In the genomic region with DNA sequence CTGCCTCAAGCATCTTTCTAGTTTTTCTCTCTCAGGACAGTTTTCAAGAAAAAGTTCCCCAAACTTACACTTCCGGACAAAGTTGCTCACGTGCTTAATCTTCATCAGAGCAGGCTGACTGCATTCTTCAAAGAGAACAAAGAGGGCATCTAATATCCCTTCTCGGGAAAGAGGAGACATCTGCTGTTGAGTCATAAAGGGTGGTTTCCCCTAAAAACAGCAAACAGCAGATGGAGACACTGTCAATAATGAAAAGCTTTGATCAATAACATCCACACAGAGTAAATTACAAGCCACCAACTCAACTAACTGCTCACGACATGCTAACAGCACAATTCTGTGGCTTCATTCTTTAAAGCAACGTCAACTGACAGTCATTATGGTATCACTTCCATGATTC, we compare ENCODE assay signal across 13 cellular contexts. TPM values are rescaled to one million over a fixed set of nuclear protein-coding genes. Genes with fewer than 3 reads are reported as not detected.
DNase-seq lines count a peak whose midpoint lies in the region; ATAC-seq and TF ChIP-seq lines count a peak whose summit lies in the region.
"Had no signal": no experiment of that assay in that cellular context is flagged by ENCODE, and none has a peak within 500 bp of the region (broad histone marks: within the 10 kb centered on the region; RNA-seq: fewer than 3 reads in every experiment).

No MANE protein-coding gene starts in this region.

- 88 to 93% methylated on average over 5 of the region's 5 CpGs for WGBS in gastroesophageal sphincter (ENCODE audit: low coverage in 1 of 2), 2 donors

- DNase-seq in NCI-H146 (lab: John Stamatoyannopoulos, UW) (peak; percentile 25), NCI-H146 treated with DMSO at 0.1 percent for 48 hours (lab: John Stamatoyannopoulos, UW; ENCODE audit: unreplicated experiment) (no peak), SW480 (ENCODE audit: low spot score) (peak; percentile 37), fibroblast of mammary gland (ENCODE audit: low read depth) (peak; percentile 75), OCI-LY7 (ENCODE audit: low spot score) (no peak), activated gamma-delta T cell treated with Interleukin-2 at 50 U/mL for 16 hours (no peak)
- DNase-seq: occipital lobe, testis had no signal

- H3K4me1 ChIP-seq in skeletal muscle satellite cell (ENCODE audit: control insufficient read depth, insufficient read depth, low read length) (peaks cover 18% of the 10 kb centered on the region), OCI-LY7 (ENCODE audit: insufficient read depth, low read length, poor library complexity, severe bottlenecking) (no peaks in the 10 kb centered on the region), gastroesophageal sphincter (no peaks in the 10 kb centered on the region)
- H3K4me1 ChIP-seq: testis had no signal

- no peaks in the 10 kb centered on the region for H3K79me2 ChIP-seq in OCI-LY7 (ENCODE audit: insufficient read depth, low read depth, low read length)

- no TSS peak for BruUV-seq in OCI-LY7 (replicated peaks; lab: Mats Ljungman, UMichigan)

- peaks cover 12% of the 10 kb centered on the region for H3K36me3 ChIP-seq in skeletal muscle satellite cell (ENCODE audit: insufficient read depth, low read length)
- peaks cover 92% of the 10 kb centered on the region for H3K36me3 ChIP-seq in OCI-LY7 (ENCODE audit: insufficient read depth, low read length)
- H3K36me3 ChIP-seq in gastroesophageal sphincter, result no peaks in the 10 kb centered on the region

- peak overlapping the region; percentile 37 for H3K9ac ChIP-seq in skeletal muscle satellite cell (ENCODE audit: low read depth, low read length)

- peak overlapping the region; percentile 27 for H3K4me2 ChIP-seq in skeletal muscle satellite cell (ENCODE audit: low read length)
- no peak overlapping the region for H3K4me2 ChIP-seq in OCI-LY7 (ENCODE audit: low read length)

- no peak overlapping the region for H3K27ac ChIP-seq in OCI-LY7 (ENCODE audit: low read depth, low read length, poor library complexity, severe bottlenecking)
- H3K27ac ChIP-seq in gastroesophageal sphincter, result no peak overlapping the region
- H3K27ac ChIP-seq: 22Rv1, HL-60, testis had no signal

- no peak overlapping the region for H2AFZ ChIP-seq in OCI-LY7 (ENCODE audit: low read length)

- TF ChIP-seq POLR2A in gastroesophageal sphincter (IDR thresholded peaks at IDR 0.05), result no peak

- no peaks in the 10 kb centered on the region for H3K9me2 ChIP-seq in OCI-LY7 (ENCODE audit: insufficient read depth, low read length)

- TF ChIP-seq CTCF in fibroblast of mammary gland (conservative IDR thresholded peaks at IDR 0.05; ENCODE audit: control insufficient read depth, insufficient read depth, low read depth, low read length), result no peak
- no peak for TF ChIP-seq CTCF in OCI-LY7 (conservative IDR thresholded peaks at IDR 0.05; ENCODE audit: low read length)
- no peak for TF ChIP-seq CTCF in gastroesophageal sphincter (IDR thresholded peaks at IDR 0.05)

- POLR2A ChIA-PET in OCI-LY7 (lab: Charles Lee), result no interaction called here

- H3K27me3 ChIP-seq in skeletal muscle satellite cell (ENCODE audit: control insufficient read depth, insufficient read depth, low read length) (no peaks in the 10 kb centered on the region), gastroesophageal sphincter (no peaks in the 10 kb centered on the region)
- H3K27me3 ChIP-seq: testis had no signal

- CTCF ChIA-PET in OCI-LY7 (lab: Charles Lee; ENCODE audit: unreplicated experiment), result no interaction called here

- no peak for ATAC-seq in gastroesophageal sphincter
- ATAC-seq: WTC11 had no signal

- intact Hi-C loops in OCI-LY7 (cut with micrococcal nuclease; ENCODE audit: unreplicated experiment), result no loop called here

- no peak for TF ChIP-seq EP300 in gastroesophageal sphincter (IDR thresholded peaks at IDR 0.05)

- H3K4me3 ChIP-seq in fibroblast of mammary gland (ENCODE audit: control insufficient read depth, low read depth, low read length), result no peak overlapping the region
- peak overlapping the region; percentile 22 for H3K4me3 ChIP-seq in skeletal muscle satellite cell (ENCODE audit: low read length)
- H3K4me3 ChIP-seq in OCI-LY7 (ENCODE audit: low read depth, low read length, poor library complexity, severe bottlenecking), result no peak overlapping the region
- H3K4me3 ChIP-seq in gastroesophageal sphincter, result no peak overlapping the region
- H3K4me3 ChIP-seq: testis had no signal

- no peaks in the 10 kb centered on the region for H3K9me3 ChIP-seq in skeletal muscle satellite cell (replicated peaks; ENCODE audit: low read length)
- no peaks in the 10 kb centered on the region for H3K9me3 ChIP-seq in OCI-LY7 (ENCODE audit: low read length)
- no peaks in the 10 kb centered on the region for H3K9me3 ChIP-seq in gastroesophageal sphincter
- H3K9me3 ChIP-seq: testis had no signal

- no peaks in the 10 kb centered on the region for H4K20me1 ChIP-seq in OCI-LY7 (ENCODE audit: insufficient read depth, low read length)

RNA-seq across cellular contexts. Expression of a gene that starts 8.1 kb away (rescaled TPM):
- 13.2 and 19.0 TPM in 2 replicates for total RNA-seq in skeletal muscle satellite cell (2012; rRNA removed)
- total RNA-seq in OCI-LY7 (2014; rRNA removed; shearing (Covaris generic)), result 33.4 and 74.4 TPM in 2 replicates
- total RNA-seq in OCI-LY7 (2022), result 90.1 and 117 TPM in 2 replicates
- total RNA-seq in gastroesophageal sphincter, result 1 to 10 TPM; 3.8 to 9.7 (median 6.6) TPM

Comparison
In these comparisons a context has a peak if more than half of its experiments do, and no peak if none do; other contexts are left out.
1. DNase-seq: peak in NCI-H146 (single experiment), SW480 (single experiment) and fibroblast of mammary gland (single experiment); none in NCI-H146 treated with DMSO at 0.1 percent for 48 hours (single experiment), OCI-LY7 (single experiment) and activated gamma-delta T cell treated with Interleukin-2 at 50 U/mL for 16 hours (single experiment).